20 cellular contexts compared by ENCODE assay signal in the genomic region with DNA sequence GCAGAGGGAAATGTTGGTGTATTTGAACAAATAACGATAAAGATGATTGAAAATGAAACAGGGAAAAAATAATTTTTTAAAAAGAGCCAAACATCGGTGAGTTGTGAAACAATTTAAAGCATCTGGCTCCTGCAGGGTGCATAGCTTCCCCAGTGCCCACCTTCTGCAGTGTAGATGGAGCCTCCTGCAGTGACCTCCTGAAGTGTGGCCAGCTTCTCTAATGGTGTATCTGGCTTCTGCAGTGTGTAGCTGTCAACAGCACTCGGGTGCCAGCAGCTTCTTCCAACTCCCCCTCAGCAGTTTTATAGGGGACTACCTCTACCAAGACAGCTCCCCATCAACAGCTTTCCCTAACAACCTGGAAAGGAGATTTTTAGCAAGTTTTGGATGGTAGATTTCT.
A peak's percentile ranks its signal among the peaks of the same experiment; 100 is the strongest.
DNase-seq lines count a peak whose midpoint lies in the region; ATAC-seq and TF ChIP-seq lines count a peak whose summit lies in the region.
"Had no signal": no experiment of that assay in that cellular context is flagged by ENCODE, and none has a peak within 500 bp of the region (broad histone marks: within the 10 kb centered on the region; RNA-seq: fewer than 3 reads in every experiment).

No MANE protein-coding gene starts in this region.

- H3K9me3 Mint-ChIP-seq in GM23338 (no peaks in the 10 kb centered on the region), WTC11 (no peaks in the 10 kb centered on the region)
- H3K9me3 Mint-ChIP-seq: CD4-positive, alpha-beta memory T cell had no signal

- H3K4me3 ChIP-seq in GM23338 (no peak overlapping the region), HUES6 (ENCODE audit: low read depth, low read length) (no peak overlapping the region), mesendoderm (ENCODE audit: low read length) (no peak overlapping the region)
- H3K4me3 ChIP-seq: A549, GM23248 had no signal

- no peak overlapping the region for H4K5ac ChIP-seq in mesendoderm (ENCODE audit: low read length)

- H3K4me1 Mint-ChIP-seq in GM23338 (peaks cover 51% of the 10 kb centered on the region), WTC11 (peaks cover 63% of the 10 kb centered on the region)
- H3K4me1 Mint-ChIP-seq: CD4-positive, alpha-beta memory T cell had no signal

- no peak overlapping the region for H2BK5ac ChIP-seq in mesendoderm (ENCODE audit: low read length)

- H3K79me2 ChIP-seq in GM23338 (replicated peaks; ENCODE audit: insufficient read depth): no peaks in the 10 kb centered on the region
- H3K79me2 ChIP-seq in mesendoderm (ENCODE audit: control insufficient read depth, insufficient read depth, low read length): no peaks in the 10 kb centered on the region

- H2BK120ac ChIP-seq in mesendoderm (ENCODE audit: low read depth, low read length): peak overlapping the region; percentile 88

- CTCF ChIA-PET in WTC11 (lab: Charles Lee): interaction anchor here (1.3 kb wide), 1 partner anchor 97 kb away, joined by 4 read pairs; no protein-coding TSS in a partner anchor

- TF ChIP-seq CTCF in GM23338 (conservative IDR thresholded peaks at IDR 0.05; ENCODE audit: low read depth in 2 of 2) (no peak), WTC11 (IDR thresholded peaks at IDR 0.05) (no peak)

- no peak overlapping the region for H2BK15ac ChIP-seq in mesendoderm (replicated peaks; ENCODE audit: low read depth)

- H3K27ac ChIP-seq in GM23338 (ENCODE audit: low read depth): no peak overlapping the region
- H3K27ac ChIP-seq in HUES6 (ENCODE audit: low read depth, low read length): peak overlapping the region; percentile 36; the same call in 1 of the 2 replicates
- no peak overlapping the region for H3K27ac ChIP-seq in mesendoderm (ENCODE audit: low read depth, low read length)
- no peak overlapping the region for H3K27ac ChIP-seq in substantia nigra (ENCODE audit: low read depth, low read length, poor library complexity, severe bottlenecking)
- H3K27ac ChIP-seq: A549, GM23248 had no signal

- H3K9me2 ChIP-seq in GM23338 (ENCODE audit: insufficient read depth): peaks cover 5% of the 10 kb centered on the region

- H3K4me1 ChIP-seq in GM23338 (ENCODE audit: insufficient read depth) (peaks cover 25% of the 10 kb centered on the region), HUES6 (ENCODE audit: control insufficient read depth, insufficient read depth, low read length) (peaks cover 39% of the 10 kb centered on the region), mesendoderm (ENCODE audit: control insufficient read depth, low read depth, low read length) (peaks cover 3% of the 10 kb centered on the region)
- H3K4me1 ChIP-seq: A549 had no signal

- H3K36me3 Mint-ChIP-seq in GM23338 (ENCODE audit: low read depth) (no peaks in the 10 kb centered on the region; the same call in 2 of the 3 replicates), WTC11 (no peaks in the 10 kb centered on the region)
- H3K36me3 Mint-ChIP-seq: CD4-positive, alpha-beta memory T cell had no signal

- H4K8ac ChIP-seq in mesendoderm (ENCODE audit: low read depth, low read length): no peak overlapping the region

- no peaks in the 10 kb centered on the region for H4K20me1 ChIP-seq in GM23338 (replicated peaks; ENCODE audit: insufficient read depth)

- no peaks in the 10 kb centered on the region for H3K36me3 ChIP-seq in GM23338 (ENCODE audit: insufficient read depth)
- no peaks in the 10 kb centered on the region for H3K36me3 ChIP-seq in HUES6 (ENCODE audit: control insufficient read depth, insufficient read depth, low read length)
- H3K36me3 ChIP-seq in mesendoderm (ENCODE audit: control insufficient read depth, insufficient read depth, low read length): no peaks in the 10 kb centered on the region

- H3K9ac ChIP-seq in HUES6 (ENCODE audit: low read length) (no peak overlapping the region), mesendoderm (ENCODE audit: low read length) (no peak overlapping the region)
- H3K9ac ChIP-seq: GM23248 had no signal

- no peak overlapping the region for H3K23ac ChIP-seq in mesendoderm (ENCODE audit: low read length)

- no peaks in the 10 kb centered on the region for H3K9me3 ChIP-seq in HUES6 (ENCODE audit: control insufficient read depth, insufficient read depth, low read depth, low read length)
- H3K9me3 ChIP-seq: A549 had no signal

- no peak overlapping the region for H2AK5ac ChIP-seq in mesendoderm (ENCODE audit: low read length)

- WGBS in mesendoderm (ENCODE audit: extremely low coverage, insufficient coverage, low lambda C conversion rate): no CpG with 5 or more reads among the region's 3 CpGs

- H3K18ac ChIP-seq in mesendoderm (ENCODE audit: low read length): peak overlapping the region; percentile 70

- H3K4me2 ChIP-seq in GM23338 (no peak overlapping the region), mesendoderm (ENCODE audit: low read length) (no peak overlapping the region)
- H3K4me2 ChIP-seq: A549 had no signal

- no peaks in the 10 kb centered on the region for H3K79me1 ChIP-seq in mesendoderm (ENCODE audit: low read length)

- no peak for DNase-seq in GM23338 (ENCODE audit: low spot score)
- no peak for DNase-seq in WTC11 (ENCODE audit: low spot score)
- DNase-seq in mesendoderm: no peak
- no peak for DNase-seq in HuH-7.5 (ENCODE audit: low spot score)
- DNase-seq in substantia nigra (lab: John Stamatoyannopoulos, UW): no peak
- DNase-seq in NCI-H510A (lab: John Stamatoyannopoulos, UW): no peak
- no peak for DNase-seq in activated gamma-delta T cell treated with Interleukin-2 at 50 U/mL for 16 hours
- DNase-seq: 8988T; ACHN; AML-193; C1 segment of cervical spinal cord; Calu3; CD4-positive, alpha-beta memory T cell; COR-L47; DMS53; DMS79 treated with DMSO at 0.1 percent for 48 hours; GM23248; HCEC 1CT had no signal

- H3K4me3 Mint-ChIP-seq in GM23338 (no peak overlapping the region), WTC11 (no peak overlapping the region)
- H3K4me3 Mint-ChIP-seq: CD4-positive, alpha-beta memory T cell had no signal

- ATAC-seq in GM23338: peak; percentile 52
- ATAC-seq in WTC11: peak; percentile 43
- ATAC-seq: A549 had no signal

- H3K27me3 Mint-ChIP-seq in GM23338 (ENCODE audit: insufficient read depth, low read depth, poor library complexity): no peaks in the 10 kb centered on the region
- no peaks in the 10 kb centered on the region for H3K27me3 Mint-ChIP-seq in WTC11 (ENCODE audit: low read depth)
- H3K27me3 Mint-ChIP-seq: CD4-positive, alpha-beta memory T cell had no signal

- H3K27ac Mint-ChIP-seq in GM23338: no peak overlapping the region
- H3K27ac Mint-ChIP-seq in WTC11: peak overlapping the region; percentile 78; the same call in 1 of the 2 replicates
- H3K27ac Mint-ChIP-seq: CD4-positive, alpha-beta memory T cell had no signal

- no peaks in the 10 kb centered on the region for H3F3A ChIP-seq in GM23338 (replicated peaks; ENCODE audit: low read depth)

- H2AFZ ChIP-seq in GM23338: no peak overlapping the region
- H2AFZ ChIP-seq: GM23248 had no signal

- POLR2A ChIA-PET in WTC11 (lab: Charles Lee): interaction anchor here (0.6 kb wide), 1 partner anchor 39 kb away, joined by 3 read pairs; no protein-coding TSS in a partner anchor

- H3K4ac ChIP-seq in mesendoderm (ENCODE audit: low read depth, low read length): peak overlapping the region; percentile 85

- no peaks in the 10 kb centered on the region for H3K27me3 ChIP-seq in GM23338 (ENCODE audit: insufficient read depth)
- no peaks in the 10 kb centered on the region for H3K27me3 ChIP-seq in HUES6 (ENCODE audit: control insufficient read depth, insufficient read depth, low read length)
- H3K27me3 ChIP-seq in mesendoderm (ENCODE audit: insufficient read depth, low read length, poor library complexity): no peaks in the 10 kb centered on the region

- peak overlapping the region; percentile 35 for H3K56ac ChIP-seq in mesendoderm (ENCODE audit: low read length)

TF ChIP-seq in WTC11, 78 proteins besides CTCF, POLR2A, EP300 and RAD21:
- TF ChIP-seq ZNF423 (CRISPR knock-in tag; IDR thresholded peaks at IDR 0.05): peak; percentile 50; the same call in 1 of the 2 replicates
- TF ChIP-seq, protein P1, sequence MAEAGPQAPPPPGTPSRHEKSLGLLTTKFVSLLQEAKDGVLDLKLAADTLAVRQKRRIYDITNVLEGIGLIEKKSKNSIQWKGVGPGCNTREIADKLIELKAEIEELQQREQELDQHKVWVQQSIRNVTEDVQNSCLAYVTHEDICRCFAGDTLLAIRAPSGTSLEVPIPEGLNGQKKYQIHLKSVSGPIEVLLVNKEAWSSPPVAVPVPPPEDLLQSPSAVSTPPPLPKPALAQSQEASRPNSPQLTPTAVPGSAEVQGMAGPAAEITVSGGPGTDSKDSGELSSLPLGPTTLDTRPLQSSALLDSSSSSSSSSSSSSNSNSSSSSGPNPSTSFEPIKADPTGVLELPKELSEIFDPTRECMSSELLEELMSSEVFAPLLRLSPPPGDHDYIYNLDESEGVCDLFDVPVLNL (CRISPR knock-in tag; IDR thresholded peaks at IDR 0.05; ENCODE audit: borderline replicate concordance, low read depth): no peak
